ENCODE assay signal across 1 cellular context in the genomic region with DNA sequence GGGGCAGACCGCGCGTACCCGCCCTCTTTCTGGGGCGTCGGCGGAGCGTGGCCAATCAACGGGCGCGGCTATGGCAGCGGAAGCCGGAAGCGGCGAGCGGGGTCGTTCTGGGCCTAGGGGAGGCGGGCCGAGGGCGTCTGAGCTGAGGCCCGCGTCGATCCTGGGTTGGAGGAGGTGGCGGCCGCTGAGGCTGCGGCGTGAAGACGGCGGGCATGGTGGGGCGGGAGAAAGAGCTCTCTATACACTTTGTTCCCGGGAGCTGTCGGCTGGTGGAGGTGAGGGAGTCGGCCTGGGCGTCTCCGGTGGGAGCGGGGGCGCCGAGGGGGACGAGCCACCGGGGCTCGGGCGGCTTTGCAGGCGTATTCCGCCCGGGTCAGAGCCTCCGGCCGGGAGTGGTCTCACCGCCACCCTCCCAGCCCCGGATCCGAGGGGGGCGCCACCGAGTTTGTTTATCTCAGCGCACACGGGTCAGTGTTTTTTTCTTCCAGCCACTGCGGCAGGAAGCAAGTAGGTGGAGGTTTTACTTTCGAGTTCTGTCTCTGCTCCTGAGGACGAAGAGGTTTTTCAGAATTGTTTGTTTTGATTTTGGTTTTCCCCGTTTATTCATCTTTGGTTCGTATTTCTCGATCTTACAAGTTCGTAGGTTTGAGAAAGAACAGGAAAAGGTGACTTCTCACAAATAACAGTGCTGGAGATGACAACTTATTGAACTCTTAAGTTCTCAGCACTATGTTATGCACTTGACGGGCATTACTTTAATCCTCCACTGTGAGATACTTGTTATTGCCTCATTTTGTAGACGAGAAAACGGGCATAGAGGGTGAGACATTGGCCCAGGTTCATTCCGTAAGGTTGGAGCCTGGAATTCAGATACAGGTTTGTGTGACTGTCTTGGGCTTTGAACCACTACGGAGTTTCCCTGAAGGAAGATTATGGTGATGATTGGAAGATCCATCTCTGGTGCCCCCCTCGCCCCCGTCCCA.
A peak's percentile ranks its signal among the peaks of the same experiment; 100 is the strongest.
TF ChIP-seq lines count a peak whose summit lies in the region.

A gene (plus strand): TSS at position 145 of the 983 bp plus-strand sequence. CDS start 68 bp downstream, at position 213.

TF ChIP-seq in K562, 482 proteins besides CTCF, POLR2A, EP300 and RAD21 (continued from another document and continues in another):
- TF ChIP-seq, protein P1, sequence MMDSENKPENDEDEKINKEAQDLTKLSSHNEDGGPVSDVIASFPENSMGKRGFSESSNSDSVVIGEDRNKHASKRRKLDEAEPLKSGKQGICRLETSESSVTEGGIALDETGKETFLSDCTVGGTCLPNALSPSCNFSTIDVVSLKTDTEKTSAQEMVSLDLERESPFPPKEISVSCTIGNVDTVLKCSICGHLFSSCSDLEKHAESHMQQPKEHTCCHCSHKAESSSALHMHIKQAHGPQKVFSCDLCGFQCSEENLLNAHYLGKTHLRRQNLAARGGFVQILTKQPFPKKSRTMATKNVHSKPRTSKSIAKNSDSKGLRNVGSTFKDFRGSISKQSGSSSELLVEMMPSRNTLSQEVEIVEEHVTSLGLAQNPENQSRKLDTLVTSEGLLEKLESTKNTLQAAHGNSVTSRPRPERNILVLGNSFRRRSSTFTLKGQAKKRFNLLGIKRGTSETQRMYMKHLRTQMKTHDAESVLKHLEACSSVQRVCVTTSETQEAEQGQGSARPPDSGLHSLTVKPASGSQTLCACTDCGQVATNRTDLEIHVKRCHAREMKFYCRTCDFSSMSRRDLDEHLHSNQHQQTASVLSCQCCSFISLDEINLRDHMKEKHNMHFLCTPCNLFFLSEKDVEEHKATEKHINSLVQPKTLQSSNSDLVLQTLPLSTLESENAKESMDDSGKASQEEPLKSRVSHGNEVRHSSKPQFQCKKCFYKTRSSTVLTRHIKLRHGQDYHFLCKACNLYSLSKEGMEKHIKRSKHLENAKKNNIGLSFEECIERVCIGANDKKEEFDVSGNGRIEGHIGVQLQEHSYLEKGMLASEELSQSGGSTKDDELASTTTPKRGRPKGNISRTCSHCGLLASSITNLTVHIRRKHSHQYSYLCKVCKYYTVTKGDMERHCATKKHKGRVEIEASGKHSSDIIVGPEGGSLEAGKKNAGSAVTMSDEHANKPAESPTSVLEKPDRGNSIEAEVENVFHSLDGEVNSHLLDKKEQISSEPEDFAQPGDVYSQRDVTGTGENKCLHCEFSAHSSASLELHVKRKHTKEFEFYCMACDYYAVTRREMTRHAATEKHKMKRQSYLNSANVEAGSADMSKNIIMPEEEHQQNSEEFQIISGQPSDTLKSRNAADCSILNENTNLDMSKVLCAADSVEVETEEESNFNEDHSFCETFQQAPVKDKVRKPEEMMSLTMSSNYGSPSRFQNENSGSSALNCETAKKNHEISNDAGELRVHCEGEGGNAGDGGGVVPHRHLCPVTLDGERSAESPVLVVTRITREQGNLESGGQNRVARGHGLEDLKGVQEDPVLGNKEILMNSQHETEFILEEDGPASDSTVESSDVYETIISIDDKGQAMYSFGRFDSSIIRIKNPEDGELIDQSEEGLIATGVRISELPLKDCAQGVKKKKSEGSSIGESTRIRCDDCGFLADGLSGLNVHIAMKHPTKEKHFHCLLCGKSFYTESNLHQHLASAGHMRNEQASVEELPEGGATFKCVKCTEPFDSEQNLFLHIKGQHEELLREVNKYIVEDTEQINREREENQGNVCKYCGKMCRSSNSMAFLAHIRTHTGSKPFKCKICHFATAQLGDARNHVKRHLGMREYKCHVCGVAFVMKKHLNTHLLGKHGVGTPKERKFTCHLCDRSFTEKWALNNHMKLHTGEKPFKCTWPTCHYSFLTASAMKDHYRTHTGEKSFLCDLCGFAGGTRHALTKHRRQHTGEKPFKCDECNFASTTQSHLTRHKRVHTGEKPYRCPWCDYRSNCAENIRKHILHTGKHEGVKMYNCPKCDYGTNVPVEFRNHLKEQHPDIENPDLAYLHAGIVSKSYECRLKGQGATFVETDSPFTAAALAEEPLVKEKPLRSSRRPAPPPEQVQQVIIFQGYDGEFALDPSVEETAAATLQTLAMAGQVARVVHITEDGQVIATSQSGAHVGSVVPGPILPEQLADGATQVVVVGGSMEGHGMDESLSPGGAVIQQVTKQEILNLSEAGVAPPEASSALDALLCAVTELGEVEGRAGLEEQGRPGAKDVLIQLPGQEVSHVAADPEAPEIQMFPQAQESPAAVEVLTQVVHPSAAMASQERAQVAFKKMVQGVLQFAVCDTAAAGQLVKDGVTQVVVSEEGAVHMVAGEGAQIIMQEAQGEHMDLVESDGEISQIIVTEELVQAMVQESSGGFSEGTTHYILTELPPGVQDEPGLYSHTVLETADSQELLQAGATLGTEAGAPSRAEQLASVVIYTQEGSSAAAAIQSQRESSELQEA (IDR thresholded peaks at IDR 0.05; ENCODE audit: low read depth): no peak
- TF ChIP-seq HNRNPL (IDR thresholded peaks at IDR 0.05; ENCODE audit: low read depth, low read length): no peak
- TF ChIP-seq NR4A1 (CRISPR knock-in tag; IDR thresholded peaks at IDR 0.05): no peak
- no peak for TF ChIP-seq NR4A1 (tag; IDR thresholded peaks at IDR 0.05)
- TF ChIP-seq ZNF324 (CRISPR knock-in tag; IDR thresholded peaks at IDR 0.05): no peak
- peak; percentile 68 for TF ChIP-seq RB1 (IDR thresholded peaks at IDR 0.05; ENCODE audit: low read depth)
- peak; percentile 93 for TF ChIP-seq EGR1 (conservative IDR thresholded peaks at IDR 0.05)
- TF ChIP-seq SUPT5H (IDR thresholded peaks at IDR 0.05): peak; percentile 98
- peak; percentile 42; the same call in 1 of the 2 replicates for TF ChIP-seq NCOA1 (IDR thresholded peaks at IDR 0.05; ENCODE audit: low read depth)
- TF ChIP-seq CBX2 (IDR thresholded peaks at IDR 0.05; ENCODE audit: insufficient read depth, low read length, poor library complexity, severe bottlenecking): no peak
- TF ChIP-seq, protein P2, sequence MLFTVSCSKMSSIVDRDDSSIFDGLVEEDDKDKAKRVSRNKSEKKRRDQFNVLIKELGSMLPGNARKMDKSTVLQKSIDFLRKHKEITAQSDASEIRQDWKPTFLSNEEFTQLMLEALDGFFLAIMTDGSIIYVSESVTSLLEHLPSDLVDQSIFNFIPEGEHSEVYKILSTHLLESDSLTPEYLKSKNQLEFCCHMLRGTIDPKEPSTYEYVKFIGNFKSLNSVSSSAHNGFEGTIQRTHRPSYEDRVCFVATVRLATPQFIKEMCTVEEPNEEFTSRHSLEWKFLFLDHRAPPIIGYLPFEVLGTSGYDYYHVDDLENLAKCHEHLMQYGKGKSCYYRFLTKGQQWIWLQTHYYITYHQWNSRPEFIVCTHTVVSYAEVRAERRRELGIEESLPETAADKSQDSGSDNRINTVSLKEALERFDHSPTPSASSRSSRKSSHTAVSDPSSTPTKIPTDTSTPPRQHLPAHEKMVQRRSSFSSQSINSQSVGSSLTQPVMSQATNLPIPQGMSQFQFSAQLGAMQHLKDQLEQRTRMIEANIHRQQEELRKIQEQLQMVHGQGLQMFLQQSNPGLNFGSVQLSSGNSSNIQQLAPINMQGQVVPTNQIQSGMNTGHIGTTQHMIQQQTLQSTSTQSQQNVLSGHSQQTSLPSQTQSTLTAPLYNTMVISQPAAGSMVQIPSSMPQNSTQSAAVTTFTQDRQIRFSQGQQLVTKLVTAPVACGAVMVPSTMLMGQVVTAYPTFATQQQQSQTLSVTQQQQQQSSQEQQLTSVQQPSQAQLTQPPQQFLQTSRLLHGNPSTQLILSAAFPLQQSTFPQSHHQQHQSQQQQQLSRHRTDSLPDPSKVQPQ (CRISPR knock-in tag; IDR thresholded peaks at IDR 0.05; ENCODE audit: borderline replicate concordance): no peak
- peak; percentile 99 for TF ChIP-seq RBFOX2 (IDR thresholded peaks at IDR 0.05; ENCODE audit: low read depth, low read length)
- TF ChIP-seq, protein P3, sequence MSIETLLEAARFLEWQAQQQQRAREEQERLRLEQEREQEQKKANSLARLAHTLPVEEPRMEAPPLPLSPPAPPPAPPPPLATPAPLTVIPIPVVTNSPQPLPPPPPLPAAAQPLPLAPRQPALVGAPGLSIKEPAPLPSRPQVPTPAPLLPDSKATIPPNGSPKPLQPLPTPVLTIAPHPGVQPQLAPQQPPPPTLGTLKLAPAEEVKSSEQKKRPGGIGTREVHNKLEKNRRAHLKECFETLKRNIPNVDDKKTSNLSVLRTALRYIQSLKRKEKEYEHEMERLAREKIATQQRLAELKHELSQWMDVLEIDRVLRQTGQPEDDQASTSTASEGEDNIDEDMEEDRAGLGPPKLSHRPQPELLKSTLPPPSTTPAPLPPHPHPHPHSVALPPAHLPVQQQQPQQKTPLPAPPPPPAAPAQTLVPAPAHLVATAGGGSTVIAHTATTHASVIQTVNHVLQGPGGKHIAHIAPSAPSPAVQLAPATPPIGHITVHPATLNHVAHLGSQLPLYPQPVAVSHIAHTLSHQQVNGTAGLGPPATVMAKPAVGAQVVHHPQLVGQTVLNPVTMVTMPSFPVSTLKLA (conservative IDR thresholded peaks at IDR 0.05): peak; percentile 96 to 99
- no peak for TF ChIP-seq PURB (CRISPR knock-in tag; IDR thresholded peaks at IDR 0.05; ENCODE audit: low read depth)
- TF ChIP-seq, protein P4, sequence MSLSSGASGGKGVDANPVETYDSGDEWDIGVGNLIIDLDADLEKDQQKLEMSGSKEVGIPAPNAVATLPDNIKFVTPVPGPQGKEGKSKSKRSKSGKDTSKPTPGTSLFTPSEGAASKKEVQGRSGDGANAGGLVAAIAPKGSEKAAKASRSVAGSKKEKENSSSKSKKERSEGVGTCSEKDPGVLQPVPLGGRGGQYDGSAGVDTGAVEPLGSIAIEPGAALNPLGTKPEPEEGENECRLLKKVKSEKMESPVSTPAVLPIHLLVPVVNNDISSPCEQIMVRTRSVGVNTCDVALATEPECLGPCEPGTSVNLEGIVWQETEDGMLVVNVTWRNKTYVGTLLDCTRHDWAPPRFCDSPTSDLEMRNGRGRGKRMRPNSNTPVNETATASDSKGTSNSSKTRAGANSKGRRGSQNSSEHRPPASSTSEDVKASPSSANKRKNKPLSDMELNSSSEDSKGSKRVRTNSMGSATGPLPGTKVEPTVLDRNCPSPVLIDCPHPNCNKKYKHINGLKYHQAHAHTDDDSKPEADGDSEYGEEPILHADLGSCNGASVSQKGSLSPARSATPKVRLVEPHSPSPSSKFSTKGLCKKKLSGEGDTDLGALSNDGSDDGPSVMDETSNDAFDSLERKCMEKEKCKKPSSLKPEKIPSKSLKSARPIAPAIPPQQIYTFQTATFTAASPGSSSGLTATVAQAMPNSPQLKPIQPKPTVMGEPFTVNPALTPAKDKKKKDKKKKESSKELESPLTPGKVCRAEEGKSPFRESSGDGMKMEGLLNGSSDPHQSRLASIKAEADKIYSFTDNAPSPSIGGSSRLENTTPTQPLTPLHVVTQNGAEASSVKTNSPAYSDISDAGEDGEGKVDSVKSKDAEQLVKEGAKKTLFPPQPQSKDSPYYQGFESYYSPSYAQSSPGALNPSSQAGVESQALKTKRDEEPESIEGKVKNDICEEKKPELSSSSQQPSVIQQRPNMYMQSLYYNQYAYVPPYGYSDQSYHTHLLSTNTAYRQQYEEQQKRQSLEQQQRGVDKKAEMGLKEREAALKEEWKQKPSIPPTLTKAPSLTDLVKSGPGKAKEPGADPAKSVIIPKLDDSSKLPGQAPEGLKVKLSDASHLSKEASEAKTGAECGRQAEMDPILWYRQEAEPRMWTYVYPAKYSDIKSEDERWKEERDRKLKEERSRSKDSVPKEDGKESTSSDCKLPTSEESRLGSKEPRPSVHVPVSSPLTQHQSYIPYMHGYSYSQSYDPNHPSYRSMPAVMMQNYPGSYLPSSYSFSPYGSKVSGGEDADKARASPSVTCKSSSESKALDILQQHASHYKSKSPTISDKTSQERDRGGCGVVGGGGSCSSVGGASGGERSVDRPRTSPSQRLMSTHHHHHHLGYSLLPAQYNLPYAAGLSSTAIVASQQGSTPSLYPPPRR (CRISPR knock-in tag; IDR thresholded peaks at IDR 0.05; ENCODE audit: borderline replicate concordance): no peak
- TF ChIP-seq ZNF23 (CRISPR knock-in tag; IDR thresholded peaks at IDR 0.05): no peak
- TF ChIP-seq, protein P5, sequence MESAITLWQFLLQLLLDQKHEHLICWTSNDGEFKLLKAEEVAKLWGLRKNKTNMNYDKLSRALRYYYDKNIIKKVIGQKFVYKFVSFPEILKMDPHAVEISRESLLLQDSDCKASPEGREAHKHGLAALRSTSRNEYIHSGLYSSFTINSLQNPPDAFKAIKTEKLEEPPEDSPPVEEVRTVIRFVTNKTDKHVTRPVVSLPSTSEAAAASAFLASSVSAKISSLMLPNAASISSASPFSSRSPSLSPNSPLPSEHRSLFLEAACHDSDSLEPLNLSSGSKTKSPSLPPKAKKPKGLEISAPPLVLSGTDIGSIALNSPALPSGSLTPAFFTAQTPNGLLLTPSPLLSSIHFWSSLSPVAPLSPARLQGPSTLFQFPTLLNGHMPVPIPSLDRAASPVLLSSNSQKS (CRISPR knock-in tag; IDR thresholded peaks at IDR 0.05): no peak
- TF ChIP-seq KLF1 (tag; IDR thresholded peaks at IDR 0.05): peak; percentile 72; the same call in 1 of the 2 replicates
- TF ChIP-seq, protein P6, sequence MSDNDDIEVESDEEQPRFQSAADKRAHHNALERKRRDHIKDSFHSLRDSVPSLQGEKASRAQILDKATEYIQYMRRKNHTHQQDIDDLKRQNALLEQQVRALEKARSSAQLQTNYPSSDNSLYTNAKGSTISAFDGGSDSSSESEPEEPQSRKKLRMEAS (CRISPR knock-in tag; IDR thresholded peaks at IDR 0.05): peak; percentile 63
- TF ChIP-seq FOSL1 (tag; conservative IDR thresholded peaks at IDR 0.05): no peak
- TF ChIP-seq, protein P7, sequence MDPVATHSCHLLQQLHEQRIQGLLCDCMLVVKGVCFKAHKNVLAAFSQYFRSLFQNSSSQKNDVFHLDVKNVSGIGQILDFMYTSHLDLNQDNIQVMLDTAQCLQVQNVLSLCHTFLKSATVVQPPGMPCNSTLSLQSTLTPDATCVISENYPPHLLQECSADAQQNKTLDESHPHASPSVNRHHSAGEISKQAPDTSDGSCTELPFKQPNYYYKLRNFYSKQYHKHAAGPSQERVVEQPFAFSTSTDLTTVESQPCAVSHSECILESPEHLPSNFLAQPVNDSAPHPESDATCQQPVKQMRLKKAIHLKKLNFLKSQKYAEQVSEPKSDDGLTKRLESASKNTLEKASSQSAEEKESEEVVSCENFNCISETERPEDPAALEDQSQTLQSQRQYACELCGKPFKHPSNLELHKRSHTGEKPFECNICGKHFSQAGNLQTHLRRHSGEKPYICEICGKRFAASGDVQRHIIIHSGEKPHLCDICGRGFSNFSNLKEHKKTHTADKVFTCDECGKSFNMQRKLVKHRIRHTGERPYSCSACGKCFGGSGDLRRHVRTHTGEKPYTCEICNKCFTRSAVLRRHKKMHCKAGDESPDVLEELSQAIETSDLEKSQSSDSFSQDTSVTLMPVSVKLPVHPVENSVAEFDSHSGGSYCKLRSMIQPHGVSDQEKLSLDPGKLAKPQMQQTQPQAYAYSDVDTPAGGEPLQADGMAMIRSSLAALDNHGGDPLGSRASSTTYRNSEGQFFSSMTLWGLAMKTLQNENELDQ (CRISPR knock-in tag; IDR thresholded peaks at IDR 0.05; ENCODE audit: borderline replicate concordance): no peak
- no peak for TF ChIP-seq GTF2A2 (tag; IDR thresholded peaks at IDR 0.05)
- TF ChIP-seq, protein P8, sequence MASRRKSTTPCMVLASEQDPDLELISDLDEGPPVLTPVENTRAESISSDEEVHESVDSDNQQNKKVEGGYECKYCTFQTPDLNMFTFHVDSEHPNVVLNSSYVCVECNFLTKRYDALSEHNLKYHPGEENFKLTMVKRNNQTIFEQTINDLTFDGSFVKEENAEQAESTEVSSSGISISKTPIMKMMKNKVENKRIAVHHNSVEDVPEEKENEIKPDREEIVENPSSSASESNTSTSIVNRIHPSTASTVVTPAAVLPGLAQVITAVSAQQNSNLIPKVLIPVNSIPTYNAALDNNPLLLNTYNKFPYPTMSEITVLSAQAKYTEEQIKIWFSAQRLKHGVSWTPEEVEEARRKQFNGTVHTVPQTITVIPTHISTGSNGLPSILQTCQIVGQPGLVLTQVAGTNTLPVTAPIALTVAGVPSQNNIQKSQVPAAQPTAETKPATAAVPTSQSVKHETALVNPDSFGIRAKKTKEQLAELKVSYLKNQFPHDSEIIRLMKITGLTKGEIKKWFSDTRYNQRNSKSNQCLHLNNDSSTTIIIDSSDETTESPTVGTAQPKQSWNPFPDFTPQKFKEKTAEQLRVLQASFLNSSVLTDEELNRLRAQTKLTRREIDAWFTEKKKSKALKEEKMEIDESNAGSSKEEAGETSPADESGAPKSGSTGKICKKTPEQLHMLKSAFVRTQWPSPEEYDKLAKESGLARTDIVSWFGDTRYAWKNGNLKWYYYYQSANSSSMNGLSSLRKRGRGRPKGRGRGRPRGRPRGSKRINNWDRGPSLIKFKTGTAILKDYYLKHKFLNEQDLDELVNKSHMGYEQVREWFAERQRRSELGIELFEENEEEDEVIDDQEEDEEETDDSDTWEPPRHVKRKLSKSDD (conservative IDR thresholded peaks at IDR 0.05; ENCODE audit: low read length): no peak
